21 cellular contexts compared by ENCODE assay signal in the genomic region with DNA sequence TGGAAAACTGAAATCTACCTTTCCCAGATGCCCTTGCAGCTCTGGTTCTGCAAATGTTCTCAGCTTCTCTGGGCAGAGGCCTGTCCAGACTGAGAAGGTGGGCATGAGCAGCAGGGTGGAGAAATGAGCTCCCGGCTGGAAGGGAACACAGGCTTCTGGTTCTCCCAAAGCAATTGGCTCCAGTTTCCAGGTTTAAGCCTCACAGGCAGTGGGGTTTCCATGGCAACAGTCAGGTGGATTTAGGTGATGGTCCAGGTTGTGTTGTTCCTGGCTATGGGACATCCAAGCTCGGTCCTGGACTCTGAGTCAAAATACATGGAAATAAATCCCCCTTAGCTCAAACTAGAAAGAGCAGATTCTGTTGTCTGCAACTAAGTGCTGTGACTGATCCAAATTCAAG.
DNase-seq lines count a peak whose midpoint lies in the region; ATAC-seq, FAIRE-seq and TF ChIP-seq lines count a peak whose summit lies in the region.
"Had no signal": no experiment of that assay in that cellular context is flagged by ENCODE, and none has a peak within 500 bp of the region (broad histone marks: within the 10 kb centered on the region; RNA-seq: fewer than 3 reads in every experiment).

No MANE protein-coding gene starts in this region.

- H3K36me3 ChIP-seq in sigmoid colon, result no peaks in the 10 kb centered on the region

- no peak for FAIRE-seq in GM19239 (lab: Jason Lieb, UNC)
- FAIRE-seq: D721Med, GM12892, GM18507, HTR-8/SVneo had no signal

- TF ChIP-seq CTCF in sigmoid colon (IDR thresholded peaks at IDR 0.05), result no peak

- TF ChIP-seq POLR2A in sigmoid colon (IDR thresholded peaks at IDR 0.05), result no peak

- ATAC-seq in right cardiac atrium, result no peak
- ATAC-seq in HG03457 (IDR thresholded peaks at IDR 0.05; ENCODE audit: unreplicated experiment), result no peak
- ATAC-seq: HCT116 had no signal

- WGBS in right cardiac atrium, result 89% methylated on average over 2 of the region's 2 CpGs
- 75 to 86% methylated on average over 2 of the region's 2 CpGs for WGBS in sigmoid colon, 2 donors

- no peaks in the 10 kb centered on the region for H3K9me3 ChIP-seq in right cardiac atrium (ENCODE audit: control insufficient read depth, low read length)
- no peaks in the 10 kb centered on the region for H3K9me3 ChIP-seq in sigmoid colon
- H3K9me3 ChIP-seq: Caco-2 had no signal

- TF ChIP-seq EP300 in sigmoid colon (IDR thresholded peaks at IDR 0.05), result no peak

- no peaks in the 10 kb centered on the region for H3K4me1 ChIP-seq in right cardiac atrium (ENCODE audit: control insufficient read depth, insufficient read depth, low read length)
- H3K4me1 ChIP-seq in sigmoid colon, result no peaks in the 10 kb centered on the region
- H3K4me1 ChIP-seq: Caco-2 had no signal

- intact Hi-C loops in cardiac septum (cut with DNase I) (no loop called here), right cardiac atrium (cut with DNase I) (no loop called here), sigmoid colon (cut with DNase I) (no loop called here)

- H3K4me3 ChIP-seq in right cardiac atrium (ENCODE audit: low read length), result no peak overlapping the region
- H3K4me3 ChIP-seq in sigmoid colon, result no peak overlapping the region

- H3K27ac ChIP-seq in right cardiac atrium (ENCODE audit: low read length) (no peak overlapping the region), sigmoid colon (no peak overlapping the region)
- H3K27ac ChIP-seq: C4-2B had no signal

- DNase-seq in cardiac septum (ENCODE audit: low spot score) (peak; percentile 33), right cardiac atrium (no peak), cerebellar cortex (ENCODE audit: low spot score) (peak; percentile 59), sigmoid colon (peak; percentile 15), GM19239 (ENCODE audit: insufficient read length, low spot score) (no peak), AG08396 (ENCODE audit: low spot score) (no peak)
- DNase-seq: 8988T; Caco-2; CD4-positive, alpha-beta T cell; GDM1; GOT3; H7; HFFc6; IMR-90 had no signal

- no peaks in the 10 kb centered on the region for H3K27me3 ChIP-seq in right cardiac atrium (ENCODE audit: control insufficient read depth, insufficient read depth)
- no peaks in the 10 kb centered on the region for H3K27me3 ChIP-seq in sigmoid colon

Comparison
In these comparisons a context has a peak if more than half of its experiments do, and no peak if none do; other contexts are left out.
1. DNase-seq: peak in cardiac septum (single experiment), cerebellar cortex (single experiment) and sigmoid colon (single experiment); none in right cardiac atrium (0 of 3), GM19239 (single experiment) and AG08396 (single experiment).